In genomic region chr6:76876430-76876829, GRCh38 we compare ENCODE assay signal across 8 cellular contexts.
A peak's percentile ranks its signal among the peaks of the same experiment; 100 is the strongest.
DNase-seq lines count a peak whose midpoint lies in the region; ATAC-seq and TF ChIP-seq lines count a peak whose summit lies in the region.
"Not testable (repeated sequence)": the region's sequence is repeated elsewhere in the genome, so short reads cannot be mapped to it uniquely, and the experiment has no call there.

No MANE protein-coding gene starts in this region.

- intact Hi-C loops in breast epithelium (cut with DNase I; ENCODE audit: low total_unique reads); stomach (cut with DNase I; ENCODE audit: low total_unique reads): not testable (repeated sequence)

- H3K4me3 ChIP-seq in BE2C (ENCODE audit: low read depth, low read length): not testable (repeated sequence)
- H3K4me3 ChIP-seq in HUES6 (ENCODE audit: low read depth, low read length): peak overlapping the region; percentile 50
- peak overlapping the region; percentile 42 to 54 for H3K4me3 ChIP-seq in SK-N-SH (ENCODE audit: low read depth in 2 of 2, low read length in 1 of 2)
- peak overlapping the region in 2 of 3 donors; percentile 12 to 36 for H3K4me3 ChIP-seq in breast epithelium
- peak overlapping the region; percentile 46 for H3K4me3 ChIP-seq in fibroblast of villous mesenchyme (ENCODE audit: low read depth, low read length)
- peak overlapping the region in 3 of 4 donors; percentile 17 to 18 (median 18) for H3K4me3 ChIP-seq in stomach

- ATAC-seq in left lobe of liver: peak; percentile 29

- not testable (repeated sequence) for H3K27me3 Mint-ChIP-seq in nephron progenitor cell (ENCODE audit: low read depth, poor library complexity)

- H3K9me2 ChIP-seq in SK-N-SH: not testable (repeated sequence)

- not testable (repeated sequence) for TF ChIP-seq POLR2A in breast epithelium (IDR thresholded peaks at IDR 0.05); stomach (IDR thresholded peaks at IDR 0.05)

- H3K4me2 ChIP-seq in SK-N-SH: not testable (repeated sequence)

- peaks cover 31% of the 10 kb centered on the region for H3K36me3 Mint-ChIP-seq in nephron progenitor cell (ENCODE audit: low read depth)

- not testable (repeated sequence) for H3K4me1 Mint-ChIP-seq in nephron progenitor cell

- H3F3A ChIP-seq in SK-N-SH (replicated peaks; ENCODE audit: insufficient read depth): not testable (repeated sequence)

- not testable (repeated sequence) for H4K20me1 ChIP-seq in SK-N-SH (ENCODE audit: insufficient read depth)

- not testable (repeated sequence) for H3K4me1 ChIP-seq in BE2C; HUES6 (ENCODE audit: control insufficient read depth, insufficient read depth, low read length); SK-N-SH (ENCODE audit: control insufficient read depth in 1 of 2, insufficient read depth in 2 of 2, low read depth in 1 of 2, low read length in 1 of 2); breast epithelium; stomach

- not testable (repeated sequence) for H3K36me3 ChIP-seq in BE2C; HUES6 (ENCODE audit: control insufficient read depth, insufficient read depth, low read length); SK-N-SH (replicated peaks in 1 of 2; ENCODE audit: control insufficient read depth in 1 of 2, insufficient read depth in 2 of 2, low read length in 1 of 2); breast epithelium; stomach

- TF ChIP-seq EP300 in SK-N-SH (IDR thresholded peaks at IDR 0.05; ENCODE audit: borderline replicate concordance in 1 of 2, low read depth in 1 of 2, low read length in 1 of 2); stomach (IDR thresholded peaks at IDR 0.05): not testable (repeated sequence)

- H3K4me3 Mint-ChIP-seq in nephron progenitor cell: peak overlapping the region; percentile 94

- H3K9ac ChIP-seq in HUES6 (ENCODE audit: low read length): peak overlapping the region; percentile 11
- not testable (repeated sequence) for H3K9ac ChIP-seq in SK-N-SH

- POLR2A ChIA-PET in SK-N-SH (lab: Yijun Ruan, JAX): not testable (repeated sequence)

- not testable (repeated sequence) for H3K9me3 ChIP-seq in BE2C, SK-N-SH, breast epithelium, stomach
- H3K9me3 ChIP-seq in HUES6 (ENCODE audit: control insufficient read depth, insufficient read depth, low read depth, low read length): peaks cover 14% of the 10 kb centered on the region

- H3K27ac ChIP-seq in HUES6 (ENCODE audit: low read depth, low read length); SK-N-SH (ENCODE audit: low read depth in 2 of 2, low read length in 1 of 2); breast epithelium; stomach: not testable (repeated sequence)

- H3K27me3 ChIP-seq in BE2C; HUES6 (ENCODE audit: control insufficient read depth, insufficient read depth, low read length); SK-N-SH (ENCODE audit: insufficient read depth); breast epithelium; stomach: not testable (repeated sequence)

- peak overlapping the region; percentile 66; the same call in 1 of the 2 replicates for H2AFZ ChIP-seq in SK-N-SH (ENCODE audit: low read depth)

- H3K27ac Mint-ChIP-seq in nephron progenitor cell: not testable (repeated sequence)

- DNase-seq in BE2C (peak; percentile 38), nephron progenitor cell (peak; percentile 35)
- DNase-seq in SK-N-SH; breast epithelium (ENCODE audit: low spot score in 2 of 2); fibroblast of villous mesenchyme (ENCODE audit: low read depth); left lobe of liver (ENCODE audit: low spot score); stomach: not testable (repeated sequence)

- CTCF ChIA-PET in SK-N-SH (lab: Yijun Ruan, JAX): interaction anchor here (0.5 to 1.9 kb wide), 10 partner anchors 8 to 982 kb away, joined by 3 to 14 read pairs (median 3); no protein-coding TSS in a partner anchor

- not testable (repeated sequence) for TF ChIP-seq CTCF in BE2C (IDR thresholded peaks at IDR 0.05; ENCODE audit: low read depth, low read length); SK-N-SH (IDR thresholded peaks at IDR 0.05); breast epithelium (IDR thresholded peaks at IDR 0.05); fibroblast of villous mesenchyme (IDR thresholded peaks at IDR 0.05; ENCODE audit: insufficient read depth, low read depth, low read length); nephron progenitor cell (IDR thresholded peaks at IDR 0.05); stomach (IDR thresholded peaks at IDR 0.05)

- peaks cover 47% of the 10 kb centered on the region for H3K9me3 Mint-ChIP-seq in nephron progenitor cell

- H3K79me2 ChIP-seq in SK-N-SH (ENCODE audit: insufficient read depth): not testable (repeated sequence)

- no CpG with 5 or more reads among the region's 18 CpGs for WGBS in SK-N-SH (ENCODE audit: low lambda C conversion rate)
- WGBS in stomach, 5 donors: 23 to 73% (median 42%) methylated on average over 4 to 10 of the region's 18 CpGs; no CpG with 5 or more reads in 1 of the 5 donors

- TF ChIP-seq RAD21 in SK-N-SH (IDR thresholded peaks at IDR 0.05; ENCODE audit: low read length): not testable (repeated sequence)
